In genomic region chr12:25272937-25273526, GRCh38 we compare ENCODE assay signal across 16 cellular contexts.
"Had no signal": no experiment of that assay in that cellular context is flagged by ENCODE, and none has a peak within 500 bp of the region (broad histone marks: within the 10 kb centered on the region; RNA-seq: fewer than 3 reads in every experiment).

No MANE protein-coding gene starts in this region.

- H3K9me3 ChIP-seq: left lung, pancreas, psoas muscle, right atrium auricular region, stomach, suprapubic skin, tibial nerve had no signal

- H3K4me1 ChIP-seq: left lung, pancreas, psoas muscle, suprapubic skin had no signal

- H3K4me3 ChIP-seq: left lung, pancreas, psoas muscle, right atrium auricular region, stomach, suprapubic skin, tibial nerve had no signal

- H3K36me3 ChIP-seq: left lung, pancreas, right atrium auricular region, stomach, suprapubic skin, tibial nerve had no signal

- H3K27ac ChIP-seq: left lung, pancreas, psoas muscle, right atrium auricular region, stomach, suprapubic skin, tibial nerve had no signal

- DNase-seq: activated naive CD8-positive, alpha-beta T cell treated with anti-CD3 and anti-CD28 coated beads, Interleukin-2, amount 10 ng/mL, durations not matched to agents 7 days and 5 days; activated T-cell treated with anti-CD3 and anti-CD28 coated beads, Interleukin-2, amount 50 U/mL, for 1 hour; amygdala; cortex of kidney; endodermal cell; left lung; nephron progenitor cell; pancreas; psoas muscle; stimulated activated CD4-positive, alpha-beta T cell treated with anti-CD3 and anti-CD28 coated beads, Interleukin-12 subunit alpha, Interleukin-12 subunit beta, amount 100 ng/mL, for 4 hours; stomach; T-cell had no signal

- ATAC-seq: left lung, pancreas, psoas muscle, T-cell, WTC11 had no signal

- H3K27me3 ChIP-seq: left lung, pancreas, right atrium auricular region, stomach, suprapubic skin, tibial nerve had no signal
